25 cellular contexts compared by ENCODE assay signal in the genomic region with DNA sequence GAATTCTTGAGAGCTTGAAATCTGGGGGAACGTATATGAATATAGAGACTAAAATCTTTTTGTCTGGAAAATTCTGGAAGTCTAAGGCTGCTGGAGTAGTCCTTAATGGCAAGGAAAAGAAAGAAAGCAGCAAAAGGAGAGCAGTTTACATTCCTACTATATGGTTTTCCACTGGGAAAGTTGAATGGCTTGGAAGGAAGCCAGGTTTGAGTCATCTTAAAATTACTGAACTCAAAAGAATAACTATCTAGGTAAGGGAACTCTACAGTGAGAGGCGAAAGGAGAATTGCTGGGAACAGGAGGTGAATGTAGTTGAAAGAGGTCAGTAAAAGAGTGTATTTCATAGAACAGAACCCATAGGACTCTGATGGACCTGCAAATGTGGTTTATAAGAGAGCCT.
DNase-seq lines count a peak whose midpoint lies in the region; TF ChIP-seq lines count a peak whose summit lies in the region.
"Had no signal": no experiment of that assay in that cellular context is flagged by ENCODE, and none has a peak within 500 bp of the region (broad histone marks: within the 10 kb centered on the region; RNA-seq: fewer than 3 reads in every experiment).

No MANE protein-coding gene starts in this region.

- H3K36me3 ChIP-seq in adipocyte (ENCODE audit: control insufficient read depth, insufficient read depth, low read length, severe bottlenecking): no peaks in the 10 kb centered on the region
- no peaks in the 10 kb centered on the region for H3K36me3 ChIP-seq in fibroblast of lung (ENCODE audit: control insufficient read depth, insufficient read depth, low read length)
- H3K36me3 ChIP-seq: left lung, upper lobe of right lung, WERI-Rb-1 had no signal

- no peaks in the 10 kb centered on the region for H3K27me3 ChIP-seq in adipocyte (replicated peaks; ENCODE audit: control insufficient read depth, insufficient read depth, low read length)
- no peaks in the 10 kb centered on the region for H3K27me3 ChIP-seq in fibroblast of lung (ENCODE audit: control insufficient read depth, insufficient read depth, low read length)
- H3K27me3 ChIP-seq: left lung, upper lobe of right lung had no signal

- H3K4me1 ChIP-seq in adipocyte (ENCODE audit: control insufficient read depth, insufficient read depth, low read length): no peaks in the 10 kb centered on the region
- no peaks in the 10 kb centered on the region for H3K4me1 ChIP-seq in fibroblast of lung (ENCODE audit: control insufficient read depth, extremely low read depth, insufficient read depth, low read length)
- H3K4me1 ChIP-seq: left lung, psoas muscle, upper lobe of right lung had no signal

- H2AFZ ChIP-seq in fibroblast of lung (ENCODE audit: low read length): no peak overlapping the region

- H3K9ac ChIP-seq in adipocyte (ENCODE audit: low read length) (no peak overlapping the region), fibroblast of lung (ENCODE audit: insufficient read depth, low read length) (no peak overlapping the region)

- no peaks in the 10 kb centered on the region for H3K4me1 Mint-ChIP-seq in nephron progenitor cell
- H3K4me1 Mint-ChIP-seq: neural crest cell; stimulated activated naive CD8-positive, alpha-beta T cell treated with anti-CD3 and anti-CD28 coated beads, Interleukin-15, amount 100 ng/mL, for 72 hours had no signal

- H3K79me2 ChIP-seq in fibroblast of lung (ENCODE audit: control insufficient read depth, insufficient read depth, low read length): no peaks in the 10 kb centered on the region

- DNase-seq in DMS 273 (lab: John Stamatoyannopoulos, UW; ENCODE audit: unreplicated experiment): peak; percentile 10
- DNase-seq in DMS 273 treated with DMSO at 0.1 percent for 48 hours (lab: John Stamatoyannopoulos, UW): no peak
- DNase-seq in adipocyte (ENCODE audit: low read depth): peak; percentile 22
- DNase-seq in fibroblast of lung (ENCODE audit: low read depth in 2 of 2): peak; percentile 48 to 68
- peak; percentile 5 for DNase-seq in stromal cell of bone marrow (ENCODE audit: low read depth)
- no peak for DNase-seq in EL
- DNase-seq in nephron progenitor cell: no peak
- no peak for DNase-seq in iPS-NIHi7 (ENCODE audit: extremely low spot score)
- DNase-seq: activated CD4-positive, alpha-beta T cell treated with anti-CD3 and anti-CD28 coated beads, Interleukin-2, amount 50 U/mL, for 4 hours; left lung; NCI-H2081; NCI-H524 treated with DMSO at 0.1 percent for 48 hours; psoas muscle; SHP77 treated with DMSO at 0.1 percent for 48 hours; small intestine; stimulated activated CD4-positive, alpha-beta T cell treated with anti-CD3 and anti-CD28 coated beads, Interleukin-2, amount 100 ng/mL, for 48 hours; stimulated activated naive CD8-positive, alpha-beta T cell treated with anti-CD3 and anti-CD28 coated beads, Interleukin-15, amount 100 ng/mL, for 72 hours; upper lobe of right lung; WERI-Rb-1 had no signal

- no peak overlapping the region for H3K4me2 ChIP-seq in fibroblast of lung (ENCODE audit: extremely low read depth, insufficient read depth, low read length)

- no peaks in the 10 kb centered on the region for H4K20me1 ChIP-seq in fibroblast of lung (ENCODE audit: control insufficient read depth, extremely low read depth, insufficient read depth, low read length)

- H3K4me3 ChIP-seq in adipocyte (ENCODE audit: low read length): no peak overlapping the region
- no peak overlapping the region for H3K4me3 ChIP-seq in fibroblast of lung (replicated peaks in 1 of 4; ENCODE audit: control extremely low read depth in 1 of 4, insufficient read depth in 1 of 4, low read depth in 3 of 4, low read length in 4 of 4)
- H3K4me3 ChIP-seq: GM12878, left lung, psoas muscle, upper lobe of right lung had no signal

- H3K27ac ChIP-seq in fibroblast of lung (ENCODE audit: insufficient read depth, low read length): no peak overlapping the region
- H3K27ac ChIP-seq: 22Rv1, epithelial cell of prostate, left lung, psoas muscle, upper lobe of right lung, WERI-Rb-1 had no signal

- peaks cover 5% of the 10 kb centered on the region for H3K27me3 Mint-ChIP-seq in nephron progenitor cell (ENCODE audit: low read depth, poor library complexity)
- H3K27me3 Mint-ChIP-seq: dendritic cell treated with granulocyte-macrophage colony-stimulating factor and Interleukin-4, amounts not matched to agents 40 ng/mL and 50 ng/mL, for 4 days had no signal

- no peaks in the 10 kb centered on the region for H3K9me3 Mint-ChIP-seq in nephron progenitor cell
- H3K9me3 Mint-ChIP-seq: T-helper 1 cell treated with Interleukin-12 subunit alpha and Interleukin-12 subunit beta and Interleukin-4 antibody, amounts not matched to agents 30 μg/mL and 1 μg/mL, for 36 hours had no signal

- TF ChIP-seq CTCF in fibroblast of lung (conservative IDR thresholded peaks at IDR 0.05 in 1 of 2, IDR thresholded peaks at IDR 0.05 in 1 of 2; ENCODE audit: low read depth in 1 of 2, low read length in 2 of 2): no peak
- TF ChIP-seq CTCF in nephron progenitor cell (IDR thresholded peaks at IDR 0.05): no peak

- H3K4me3 Mint-ChIP-seq in nephron progenitor cell: no peak overlapping the region
- H3K4me3 Mint-ChIP-seq: dendritic cell treated with granulocyte-macrophage colony-stimulating factor and Interleukin-4, amounts not matched to agents 40 ng/mL and 50 ng/mL, for 4 days; neural crest cell; stimulated activated naive CD8-positive, alpha-beta T cell treated with anti-CD3 and anti-CD28 coated beads, Interleukin-15, amount 100 ng/mL, for 72 hours; T-helper 1 cell treated with Interleukin-12 subunit alpha and Interleukin-12 subunit beta and Interleukin-4 antibody, amounts not matched to agents 30 μg/mL and 1 μg/mL, for 36 hours had no signal

- no peaks in the 10 kb centered on the region for H3K36me3 Mint-ChIP-seq in nephron progenitor cell (ENCODE audit: low read depth)

- no peaks in the 10 kb centered on the region for H3K9me3 ChIP-seq in adipocyte (ENCODE audit: control insufficient read depth, low read length)
- no peaks in the 10 kb centered on the region for H3K9me3 ChIP-seq in fibroblast of lung (ENCODE audit: control insufficient read depth, insufficient read depth, low read depth, low read length)
- H3K9me3 ChIP-seq: left lung, psoas muscle, upper lobe of right lung had no signal

- no peak overlapping the region for H3K27ac Mint-ChIP-seq in nephron progenitor cell
- H3K27ac Mint-ChIP-seq: dendritic cell treated with granulocyte-macrophage colony-stimulating factor and Interleukin-4, amounts not matched to agents 40 ng/mL and 50 ng/mL, for 4 days; stimulated activated naive CD8-positive, alpha-beta T cell treated with anti-CD3 and anti-CD28 coated beads, Interleukin-15, amount 100 ng/mL, for 72 hours; T-helper 1 cell treated with Interleukin-12 subunit alpha and Interleukin-12 subunit beta and Interleukin-4 antibody, amounts not matched to agents 30 μg/mL and 1 μg/mL, for 36 hours had no signal

Comparison
In these comparisons a context has a peak if more than half of its experiments do, and no peak if none do; other contexts are left out.
1. DNase-seq: peak in DMS 273 (single experiment), adipocyte (single experiment), fibroblast of lung (2 of 2) and stromal cell of bone marrow (single experiment); none in DMS 273 treated with DMSO at 0.1 percent for 48 hours (single experiment), EL (single experiment), nephron progenitor cell (single experiment) and iPS-NIHi7 (single experiment).